Comparison of ENCODE assay signal across 8 cellular contexts in genomic region chr9:4985376-4986266, GRCh38. TPM values are rescaled to one million over a fixed set of nuclear protein-coding genes. Genes with fewer than 3 reads are reported as not detected.
A peak's percentile ranks its signal among the peaks of the same experiment; 100 is the strongest.
DNase-seq lines count a peak whose midpoint lies in the region; ATAC-seq and TF ChIP-seq lines count a peak whose summit lies in the region.

No MANE protein-coding gene starts in this region.

- H3K4me3 Mint-ChIP-seq in activated CD8-positive, alpha-beta memory T cell treated with anti-CD3 and anti-CD28 coated beads, Interleukin-2, amount 10 ng/mL, durations not matched to agents 7 days and 5 days: peak overlapping the region; percentile 88
- peak overlapping the region; percentile 95 for H3K4me3 Mint-ChIP-seq in progenitor cell of endocrine pancreas (ENCODE audit: low read depth)

- peak overlapping the region; percentile 73 to 83 for H3K4me3 ChIP-seq in ascending aorta
- H3K4me3 ChIP-seq in right cardiac atrium (ENCODE audit: low read length): peak overlapping the region; percentile 83

- H3K36me3 Mint-ChIP-seq in activated CD8-positive, alpha-beta memory T cell treated with anti-CD3 and anti-CD28 coated beads, Interleukin-2, amount 10 ng/mL, durations not matched to agents 7 days and 5 days: peaks cover 7% of the 10 kb centered on the region
- no peaks in the 10 kb centered on the region for H3K36me3 Mint-ChIP-seq in progenitor cell of endocrine pancreas (ENCODE audit: insufficient read depth)

- CTCF ChIA-PET in activated CD8-positive, alpha-beta memory T cell treated with anti-CD3 and anti-CD28 coated beads, Interleukin-2, amount 10 ng/mL, durations not matched to agents 7 days and 5 days (lab: Charles Lee): interaction anchor here (0.6 to 6.6 kb wide), 21 partner anchors 8 to 465 kb away, joined by 3 to 80 read pairs (median 4); partner anchors contain the start of genes AK3, CD274 and RCL1
- CTCF ChIA-PET in RWPE1 (lab: Yijun Ruan, JAX): interaction anchor here (0.7 to 1.1 kb wide), 2 partner anchors 187 to 236 kb away, joined by 3 to 4 read pairs; no protein-coding TSS in a partner anchor

- WGBS in right cardiac atrium: under 1% methylated on average over 44 of the region's 44 CpGs

- intact Hi-C loops in ascending aorta (cut with DNase I) (loop anchor here (1.0 to 10.0 kb wide), 6 partner anchors 81 to 639 kb away; partner anchors contain the start of genes PLGRKT, PLPP6, RCL1 and RIC1), right cardiac atrium (cut with DNase I) (loop anchor here (5.0 to 10.0 kb wide), 4 partner anchors 191 to 609 kb away; partner anchors contain the start of gene RCL1 (in 1 of the 4))

- no peaks in the 10 kb centered on the region for H3K36me3 ChIP-seq in ascending aorta

- peak overlapping the region; percentile 90 for H3K27ac Mint-ChIP-seq in activated CD8-positive, alpha-beta memory T cell treated with anti-CD3 and anti-CD28 coated beads, Interleukin-2, amount 10 ng/mL, durations not matched to agents 7 days and 5 days
- peak overlapping the region; percentile 15 for H3K27ac Mint-ChIP-seq in progenitor cell of endocrine pancreas

- no peaks in the 10 kb centered on the region for H3K9me3 ChIP-seq in ascending aorta
- no peaks in the 10 kb centered on the region for H3K9me3 ChIP-seq in right cardiac atrium (ENCODE audit: control insufficient read depth, low read length)

- peak; percentile 60 for DNase-seq in activated CD8-positive, alpha-beta memory T cell treated with anti-CD3 and anti-CD28 coated beads, Interleukin-2, amount 10 ng/mL, durations not matched to agents 7 days and 5 days
- no peak for DNase-seq in activated CD8-positive, alpha-beta memory T cell treated with anti-CD3 and anti-CD28 coated beads for 24 hours
- DNase-seq in RWPE1 (ENCODE audit: low spot score) (no peak), ascending aorta (ENCODE audit: low spot score in 2 of 2) (peak in 1 of 2 donors; percentile 67), right cardiac atrium (peak; percentile 24 to 68 (median 63)), progenitor cell of endocrine pancreas (ENCODE audit: low spot score, unreplicated experiment) (no peak)

- H3K4me1 ChIP-seq in ascending aorta: peaks cover 4 to 43% of the 10 kb centered on the region in 2 donors
- H3K4me1 ChIP-seq in right cardiac atrium (ENCODE audit: control insufficient read depth, insufficient read depth, low read length): peaks cover 6% of the 10 kb centered on the region

- H3K9me3 Mint-ChIP-seq in activated CD8-positive, alpha-beta memory T cell treated with anti-CD3 and anti-CD28 coated beads, Interleukin-2, amount 10 ng/mL, durations not matched to agents 7 days and 5 days (ENCODE audit: low read depth): no peaks in the 10 kb centered on the region
- no peaks in the 10 kb centered on the region for H3K9me3 Mint-ChIP-seq in progenitor cell of endocrine pancreas (ENCODE audit: low read depth)

- peaks cover 36% of the 10 kb centered on the region for H3K4me1 Mint-ChIP-seq in activated CD8-positive, alpha-beta memory T cell treated with anti-CD3 and anti-CD28 coated beads, Interleukin-2, amount 10 ng/mL, durations not matched to agents 7 days and 5 days
- H3K4me1 Mint-ChIP-seq in progenitor cell of endocrine pancreas (ENCODE audit: low read depth): peaks cover 14% of the 10 kb centered on the region

- POLR2A ChIA-PET in RWPE1 (lab: Yijun Ruan, JAX; ENCODE audit: low non-redundant PET): no interaction called here

- no peaks in the 10 kb centered on the region for H3K27me3 Mint-ChIP-seq in activated CD8-positive, alpha-beta memory T cell treated with anti-CD3 and anti-CD28 coated beads, Interleukin-2, amount 10 ng/mL, durations not matched to agents 7 days and 5 days
- peaks cover 15% of the 10 kb centered on the region for H3K27me3 Mint-ChIP-seq in progenitor cell of endocrine pancreas

- TF ChIP-seq CTCF in RWPE1 (conservative IDR thresholded peaks at IDR 0.05; ENCODE audit: low read depth) (no peak), ascending aorta (IDR thresholded peaks at IDR 0.05) (no peak), progenitor cell of endocrine pancreas (IDR thresholded peaks at IDR 0.05; ENCODE audit: unreplicated experiment) (no peak)

- H3K27ac ChIP-seq in RWPE1: peak overlapping the region; percentile 98
- H3K27ac ChIP-seq in ascending aorta: peak overlapping the region; percentile 96 to 97
- peak overlapping the region; percentile 95 for H3K27ac ChIP-seq in right cardiac atrium (ENCODE audit: low read length)

- no peak for ATAC-seq in activated CD8-positive, alpha-beta memory T cell treated with anti-CD3 and anti-CD28 coated beads, Interleukin-2, amount 10 ng/mL, durations not matched to agents 7 days and 5 days
- ATAC-seq in HG03460 (IDR thresholded peaks at IDR 0.05; ENCODE audit: unreplicated experiment) (peak; percentile 19), right cardiac atrium (no peak), HG02885 (IDR thresholded peaks at IDR 0.05; ENCODE audit: poor library complexity, unreplicated experiment) (no peak)

- H3K27me3 ChIP-seq in ascending aorta: no peaks in the 10 kb centered on the region
- no peaks in the 10 kb centered on the region for H3K27me3 ChIP-seq in right cardiac atrium (ENCODE audit: control insufficient read depth, insufficient read depth)

RNA-seq across cellular contexts. Expression of gene JAK2, which starts 0.5 kb away (rescaled TPM):
- total RNA-seq in activated CD8-positive, alpha-beta memory T cell treated with anti-CD3 and anti-CD28 coated beads, Interleukin-2, amount 10 ng/mL, durations not matched to agents 7 days and 5 days: 10 to 100 TPM; 20.6 to 27.0 TPM
- total RNA-seq in ascending aorta (31.9 TPM), right cardiac atrium (10 to 100 TPM; 10.4 to 14.6 (median 12.2) TPM), progenitor cell of endocrine pancreas (5.1 and 6.0 TPM in 2 replicates)
- 4.5 TPM for polyA plus RNA-seq in right cardiac atrium

Comparison
In these comparisons a context has a peak if more than half of its experiments do, and no peak if none do; other contexts are left out.
1. DNase-seq: peak in activated CD8-positive, alpha-beta memory T cell treated with anti-CD3 and anti-CD28 coated beads, Interleukin-2, amount 10 ng/mL, durations not matched to agents 7 days and 5 days (single experiment) and right cardiac atrium (3 of 3); none in activated CD8-positive, alpha-beta memory T cell treated with anti-CD3 and anti-CD28 coated beads for 24 hours (single experiment), RWPE1 (single experiment) and progenitor cell of endocrine pancreas (single experiment).
2. Peak in every context shown above with its lines, with median percentiles within 50 percentile points of each other: H3K27ac ChIP-seq.